22 cellular contexts compared by ENCODE assay signal in the genomic region with DNA sequence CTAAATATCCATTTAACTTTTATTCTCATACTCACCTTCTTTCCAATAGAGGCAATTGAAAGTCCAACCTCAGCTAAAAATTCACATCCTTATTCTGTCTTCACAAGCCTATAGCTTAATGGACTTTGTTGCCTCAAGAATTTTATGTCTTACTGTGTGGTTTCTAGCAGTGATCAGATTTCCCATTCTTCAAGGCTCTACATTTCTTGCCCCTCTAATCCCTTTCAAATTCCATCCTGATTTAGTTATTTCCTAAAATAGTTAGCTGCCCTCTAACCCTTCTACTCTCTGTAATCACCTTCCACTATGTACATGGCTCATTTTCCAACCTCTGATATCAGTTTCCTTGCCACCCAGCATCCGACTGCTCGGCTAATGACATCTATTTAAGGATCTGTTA.
"Had no signal": no experiment of that assay in that cellular context is flagged by ENCODE, and none has a peak within 500 bp of the region (broad histone marks: within the 10 kb centered on the region; RNA-seq: fewer than 3 reads in every experiment).

No MANE protein-coding gene starts in this region.

- H3K27me3 ChIP-seq: esophagus muscularis mucosa, foreskin keratinocyte, gastrocnemius medialis, heart right ventricle, left lung had no signal

- DNase-seq: dermis blood vessel endothelial cell; dorsolateral prefrontal cortex; effector CD4-positive, alpha-beta T cell; effector memory CD4-positive, alpha-beta T cell; foreskin keratinocyte; gastrocnemius medialis; glutamatergic neuron; head of caudate nucleus; heart right ventricle; hippocampal formation; left cardiac atrium; left lung; left ventricle myocardium superior; lower lobe of right lung; mesenchymal stem cell; midbrain had no signal

- H3K9me3 ChIP-seq: esophagus muscularis mucosa, gastrocnemius medialis, heart right ventricle, left lung, lower lobe of right lung had no signal

- H3K36me3 ChIP-seq: esophagus muscularis mucosa, gastrocnemius medialis, heart right ventricle, left lung, lower lobe of right lung had no signal

- FAIRE-seq: colon, endothelial cell of umbilical vein, islet of Langerhans, keratinocyte had no signal

- H3K27ac ChIP-seq: coronary artery, dorsolateral prefrontal cortex, esophagus muscularis mucosa, foreskin keratinocyte, gastrocnemius medialis, heart right ventricle, left lung, lower lobe of right lung had no signal

- H3K4me1 ChIP-seq: esophagus muscularis mucosa, foreskin keratinocyte, gastrocnemius medialis, heart right ventricle, left lung, lower lobe of right lung had no signal

- H3K4me3 ChIP-seq: coronary artery, dorsolateral prefrontal cortex, esophagus muscularis mucosa, gastrocnemius medialis, heart right ventricle, left lung, lower lobe of right lung had no signal
